In the genomic region with DNA sequence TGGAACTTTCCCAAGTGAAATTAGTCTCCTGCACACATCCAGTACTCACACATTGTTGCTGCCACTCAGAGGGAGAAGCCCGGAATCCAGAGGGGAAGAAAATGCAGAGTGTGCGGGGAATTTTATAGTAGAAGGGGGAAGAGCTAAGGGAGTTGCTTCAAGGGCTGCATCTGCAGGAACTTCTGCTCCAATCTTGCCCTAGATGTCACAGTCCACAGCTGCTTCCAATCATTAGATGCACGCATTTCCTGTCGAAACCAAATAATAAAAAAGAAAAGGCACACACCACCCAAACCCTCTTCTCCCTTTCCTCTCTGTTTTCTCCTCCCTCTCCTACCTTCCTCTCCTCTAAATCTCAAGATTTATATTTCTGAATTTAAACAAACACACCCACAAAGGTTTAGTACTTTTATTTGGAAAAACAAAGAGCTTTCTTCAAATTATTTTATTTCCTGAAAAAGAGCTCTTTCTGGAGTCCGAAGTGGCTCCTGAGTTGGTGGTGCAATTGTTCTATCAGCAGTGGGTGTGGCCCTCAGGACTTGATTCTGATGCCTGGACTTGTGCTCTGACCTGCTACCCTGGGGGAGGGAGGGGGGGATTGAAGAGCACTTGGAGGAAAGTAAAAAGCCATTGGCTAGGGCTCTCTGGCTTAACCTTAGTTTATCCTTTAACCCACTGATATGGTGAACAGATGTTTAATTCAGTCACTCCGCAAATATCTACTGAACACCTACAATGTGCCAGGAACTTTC, we compare ENCODE assay signal across 1 cellular context.
TF ChIP-seq lines count a peak whose summit lies in the region.

No MANE protein-coding gene starts in this region.

TF ChIP-seq in WTC11, 78 proteins besides CTCF, POLR2A, EP300 and RAD21 (continued from another document):
- TF ChIP-seq, protein P1, sequence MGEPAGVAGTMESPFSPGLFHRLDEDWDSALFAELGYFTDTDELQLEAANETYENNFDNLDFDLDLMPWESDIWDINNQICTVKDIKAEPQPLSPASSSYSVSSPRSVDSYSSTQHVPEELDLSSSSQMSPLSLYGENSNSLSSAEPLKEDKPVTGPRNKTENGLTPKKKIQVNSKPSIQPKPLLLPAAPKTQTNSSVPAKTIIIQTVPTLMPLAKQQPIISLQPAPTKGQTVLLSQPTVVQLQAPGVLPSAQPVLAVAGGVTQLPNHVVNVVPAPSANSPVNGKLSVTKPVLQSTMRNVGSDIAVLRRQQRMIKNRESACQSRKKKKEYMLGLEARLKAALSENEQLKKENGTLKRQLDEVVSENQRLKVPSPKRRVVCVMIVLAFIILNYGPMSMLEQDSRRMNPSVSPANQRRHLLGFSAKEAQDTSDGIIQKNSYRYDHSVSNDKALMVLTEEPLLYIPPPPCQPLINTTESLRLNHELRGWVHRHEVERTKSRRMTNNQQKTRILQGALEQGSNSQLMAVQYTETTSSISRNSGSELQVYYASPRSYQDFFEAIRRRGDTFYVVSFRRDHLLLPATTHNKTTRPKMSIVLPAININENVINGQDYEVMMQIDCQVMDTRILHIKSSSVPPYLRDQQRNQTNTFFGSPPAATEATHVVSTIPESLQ (CRISPR knock-in tag; IDR thresholded peaks at IDR 0.05): no peak
- TF ChIP-seq CREM (CRISPR knock-in tag; IDR thresholded peaks at IDR 0.05): no peak
- TF ChIP-seq, protein P2, sequence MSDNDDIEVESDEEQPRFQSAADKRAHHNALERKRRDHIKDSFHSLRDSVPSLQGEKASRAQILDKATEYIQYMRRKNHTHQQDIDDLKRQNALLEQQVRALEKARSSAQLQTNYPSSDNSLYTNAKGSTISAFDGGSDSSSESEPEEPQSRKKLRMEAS (CRISPR knock-in tag; IDR thresholded peaks at IDR 0.05): no peak
- no peak for TF ChIP-seq JUN (CRISPR knock-in tag; IDR thresholded peaks at IDR 0.05)
- TF ChIP-seq RELA (CRISPR knock-in tag; IDR thresholded peaks at IDR 0.05; ENCODE audit: borderline replicate concordance): no peak
- no peak for TF ChIP-seq FOXJ3 (CRISPR knock-in tag; IDR thresholded peaks at IDR 0.05; ENCODE audit: borderline replicate concordance)
- TF ChIP-seq, protein P3, sequence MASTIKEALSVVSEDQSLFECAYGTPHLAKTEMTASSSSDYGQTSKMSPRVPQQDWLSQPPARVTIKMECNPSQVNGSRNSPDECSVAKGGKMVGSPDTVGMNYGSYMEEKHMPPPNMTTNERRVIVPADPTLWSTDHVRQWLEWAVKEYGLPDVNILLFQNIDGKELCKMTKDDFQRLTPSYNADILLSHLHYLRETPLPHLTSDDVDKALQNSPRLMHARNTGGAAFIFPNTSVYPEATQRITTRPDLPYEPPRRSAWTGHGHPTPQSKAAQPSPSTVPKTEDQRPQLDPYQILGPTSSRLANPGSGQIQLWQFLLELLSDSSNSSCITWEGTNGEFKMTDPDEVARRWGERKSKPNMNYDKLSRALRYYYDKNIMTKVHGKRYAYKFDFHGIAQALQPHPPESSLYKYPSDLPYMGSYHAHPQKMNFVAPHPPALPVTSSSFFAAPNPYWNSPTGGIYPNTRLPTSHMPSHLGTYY (CRISPR knock-in tag; IDR thresholded peaks at IDR 0.05): no peak
- no peak for TF ChIP-seq SMAD4 (CRISPR knock-in tag; IDR thresholded peaks at IDR 0.05)
